ENCODE assay signal across 8 cellular contexts in genomic region chr7:25603427-25603740, GRCh38.
DNase-seq lines count a peak whose midpoint lies in the region; ATAC-seq, FAIRE-seq and TF ChIP-seq lines count a peak whose summit lies in the region.
"Not testable (repeated sequence)": the region's sequence is repeated elsewhere in the genome, so short reads cannot be mapped to it uniquely, and the experiment has no call there.

No MANE protein-coding gene starts in this region.

- H3K36me3 Mint-ChIP-seq in CD14-positive monocyte; activated CD4-positive, alpha-beta T cell treated with anti-CD3 and anti-CD28 coated beads, Interleukin-2, amount 10 ng/mL, durations not matched to agents 7 days and 5 days (ENCODE audit: low read depth); astrocyte (ENCODE audit: low read depth, unreplicated experiment): not testable (repeated sequence)

- FAIRE-seq in astrocyte (lab: Jason Lieb, UNC); HepG2 (lab: Jason Lieb, UNC): not testable (repeated sequence)

- intact Hi-C loops in CD14-positive monocyte (cut with micrococcal nuclease); esophagus muscularis mucosa (cut with DNase I); HepG2 (cut with micrococcal nuclease; ENCODE audit: unreplicated experiment): not testable (repeated sequence)

- H2AFZ ChIP-seq in KMS-11 (ENCODE audit: low read depth) (peak overlapping the region; percentile 76), parathyroid adenoma (peak overlapping the region; percentile 83)
- H2AFZ ChIP-seq in astrocyte (ENCODE audit: low read depth, low read length); HepG2 (ENCODE audit: low read length): not testable (repeated sequence)

- not testable (repeated sequence) for H3K4me1 Mint-ChIP-seq in CD14-positive monocyte; activated CD4-positive, alpha-beta T cell treated with anti-CD3 and anti-CD28 coated beads, Interleukin-2, amount 10 ng/mL, durations not matched to agents 7 days and 5 days; astrocyte (ENCODE audit: low read depth, unreplicated experiment)

- H3K4me2 ChIP-seq in KMS-11; astrocyte (ENCODE audit: low read length); parathyroid adenoma (ENCODE audit: low read length): not testable (repeated sequence)
- peak overlapping the region; percentile 32; the same call in 1 of the 2 replicates for H3K4me2 ChIP-seq in HepG2 (ENCODE audit: low read depth, low read length)

- peak overlapping the region; percentile 44; the same call in 1 of the 2 replicates for H3K9ac ChIP-seq in KMS-11
- H3K9ac ChIP-seq in astrocyte (ENCODE audit: low read length); HepG2 (ENCODE audit: insufficient read depth, low read depth, low read length); parathyroid adenoma: not testable (repeated sequence)

- TF ChIP-seq EP300 in esophagus muscularis mucosa (IDR thresholded peaks at IDR 0.05); HepG2 (IDR thresholded peaks at IDR 0.05; ENCODE audit: low read depth in 2 of 2, low read length in 2 of 2); HepG2 (CRISPR knock-in tag; IDR thresholded peaks at IDR 0.05; ENCODE audit: borderline replicate concordance): not testable (repeated sequence)

- H3K27ac ChIP-seq in KMS-11; astrocyte (ENCODE audit: low read depth, low read length); HepG2 (ENCODE audit: extremely low read length, insufficient read depth, low read length); thoracic aorta: not testable (repeated sequence)
- H3K27ac ChIP-seq in esophagus muscularis mucosa (replicated peaks in 1 of 4) (peak overlapping the region in 1 of 4 donors; percentile 10), parathyroid adenoma (peak overlapping the region; percentile 65)

- BruUV-seq in HepG2 (replicated peaks; lab: Mats Ljungman, UMichigan): not testable (repeated sequence)

- not testable (repeated sequence) for TF ChIP-seq POLR2A in esophagus muscularis mucosa (IDR thresholded peaks at IDR 0.05; ENCODE audit: low read depth); HepG2 (IDR thresholded peaks at IDR 0.05; ENCODE audit: insufficient read depth in 1 of 2, low read depth in 2 of 2, low read length in 2 of 2)

- POLR2A ChIA-PET in activated CD4-positive, alpha-beta T cell treated with anti-CD3 and anti-CD28 coated beads, Interleukin-2, amount 10 ng/mL, durations not matched to agents 7 days and 5 days (lab: Charles Lee); HepG2 (lab: Yijun Ruan, JAX): not testable (repeated sequence)

- H3K9me3 Mint-ChIP-seq in CD14-positive monocyte; activated CD4-positive, alpha-beta T cell treated with anti-CD3 and anti-CD28 coated beads, Interleukin-2, amount 10 ng/mL, durations not matched to agents 7 days and 5 days; astrocyte (ENCODE audit: unreplicated experiment): not testable (repeated sequence)

- no CpG with 5 or more reads among the region's 9 CpGs for WGBS in esophagus muscularis mucosa
- no CpG with 5 or more reads among the region's 9 CpGs for WGBS in HepG2 (ENCODE audit: low lambda C conversion rate)

- peaks cover 14 to 15% (median 14%) of the 10 kb centered on the region in 3 donors for H3K27me3 Mint-ChIP-seq in CD14-positive monocyte (ENCODE audit: low read depth in 3 of 3)
- not testable (repeated sequence) for H3K27me3 Mint-ChIP-seq in activated CD4-positive, alpha-beta T cell treated with anti-CD3 and anti-CD28 coated beads, Interleukin-2, amount 10 ng/mL, durations not matched to agents 7 days and 5 days; astrocyte (ENCODE audit: low read depth, unreplicated experiment)

- in situ Hi-C loops in HepG2 (cut with HindIII; ENCODE audit: extremely low pct_ligation_motif_present, low pct_unique_long_range_greater_than_20kb): not testable (repeated sequence)

- DNase-seq in CD14-positive monocyte (ENCODE audit: low spot score); activated CD4-positive, alpha-beta T cell treated with anti-CD3 and anti-CD28 coated beads, Interleukin-2, amount 10 ng/mL, durations not matched to agents 7 days and 5 days; astrocyte (ENCODE audit: low read depth); esophagus muscularis mucosa (ENCODE audit: extremely low spot score); HepG2 (ENCODE audit: low spot score); thoracic aorta (ENCODE audit: low spot score): not testable (repeated sequence)

- TF ChIP-seq RAD21 in HepG2 (CRISPR knock-in tag; IDR thresholded peaks at IDR 0.05): not testable (repeated sequence)

- not testable (repeated sequence) for H3K79me2 ChIP-seq in KMS-11 (ENCODE audit: insufficient read depth, low read depth); astrocyte (ENCODE audit: insufficient read depth, low read length); HepG2 (ENCODE audit: insufficient read depth, low read length); parathyroid adenoma

- H3K4me3 ChIP-seq in KMS-11 (IDR thresholded peaks at IDR 0.05; ENCODE audit: insufficient read depth, low read depth, low read length); astrocyte (ENCODE audit: insufficient read depth, low read depth, low read length); HepG2 (replicated peaks in 1 of 3; ENCODE audit: insufficient read depth in 1 of 3, low read depth in 2 of 3, low read length in 3 of 3); parathyroid adenoma (ENCODE audit: low read depth, low read length): not testable (repeated sequence)
- peak overlapping the region; percentile 41 to 57 (median 46) for H3K4me3 ChIP-seq in esophagus muscularis mucosa
- H3K4me3 ChIP-seq in thoracic aorta: peak overlapping the region; percentile 66

- TF ChIP-seq CTCF in CD14-positive monocyte (IDR thresholded peaks at IDR 0.05); KMS-11 (conservative IDR thresholded peaks at IDR 0.05; ENCODE audit: low read depth, low read length); astrocyte (IDR thresholded peaks at IDR 0.05; ENCODE audit: insufficient read depth, low read depth, low read length); esophagus muscularis mucosa (IDR thresholded peaks at IDR 0.05); HepG2 (CRISPR knock-in tag; IDR thresholded peaks at IDR 0.05); parathyroid adenoma (IDR thresholded peaks at IDR 0.05); thoracic aorta (IDR thresholded peaks at IDR 0.05): not testable (repeated sequence)

- H3K4me3 Mint-ChIP-seq in CD14-positive monocyte: peak overlapping the region; percentile 31 to 75
- H3K4me3 Mint-ChIP-seq in activated CD4-positive, alpha-beta T cell treated with anti-CD3 and anti-CD28 coated beads, Interleukin-2, amount 10 ng/mL, durations not matched to agents 7 days and 5 days: peak overlapping the region; percentile 65
- peak overlapping the region; percentile 82 for H3K4me3 Mint-ChIP-seq in astrocyte (ENCODE audit: unreplicated experiment)

- peaks cover 16% of the 10 kb centered on the region for H3K4me1 ChIP-seq in KMS-11 (ENCODE audit: low read depth, poor library complexity, severe bottlenecking)
- not testable (repeated sequence) for H3K4me1 ChIP-seq in astrocyte (ENCODE audit: insufficient read depth, low read length); esophagus muscularis mucosa; HepG2 (ENCODE audit: insufficient read depth, low read length); parathyroid adenoma; thoracic aorta (ENCODE audit: control insufficient read depth in 1 of 2, low read depth in 2 of 2)

- not testable (repeated sequence) for H3K27ac Mint-ChIP-seq in CD14-positive monocyte; activated CD4-positive, alpha-beta T cell treated with anti-CD3 and anti-CD28 coated beads, Interleukin-2, amount 10 ng/mL, durations not matched to agents 7 days and 5 days; astrocyte (ENCODE audit: unreplicated experiment)

- H4K20me1 ChIP-seq in KMS-11 (ENCODE audit: insufficient read depth); astrocyte (ENCODE audit: insufficient read depth, low read length); HepG2 (ENCODE audit: insufficient read depth, low read length): not testable (repeated sequence)

- H3K9me3 ChIP-seq in astrocyte (ENCODE audit: insufficient read depth, low read depth, low read length); esophagus muscularis mucosa; HepG2 (ENCODE audit: low read length); parathyroid adenoma (ENCODE audit: control insufficient read depth, low read length); thoracic aorta: not testable (repeated sequence)

- ATAC-seq in HepG2; thoracic aorta (ENCODE audit: insufficient number of reproducible peaks, low FRiP score, low read depth): not testable (repeated sequence)

- H3K27me3 ChIP-seq in KMS-11 (ENCODE audit: insufficient read depth, low read depth); astrocyte (ENCODE audit: insufficient read depth, low read length); esophagus muscularis mucosa; HepG2 (ENCODE audit: control insufficient read depth in 1 of 2, insufficient read depth in 2 of 2, low read length in 2 of 2); parathyroid adenoma (ENCODE audit: control insufficient read depth, insufficient read depth, low read length); thoracic aorta (replicated peaks; ENCODE audit: insufficient read depth): not testable (repeated sequence)

- H3K36me3 ChIP-seq in KMS-11 (ENCODE audit: insufficient read depth); astrocyte (ENCODE audit: insufficient read depth, low read length); esophagus muscularis mucosa; HepG2 (replicated peaks in 1 of 2; ENCODE audit: control insufficient read depth in 1 of 2, insufficient read depth in 2 of 2, low read length in 2 of 2); parathyroid adenoma (ENCODE audit: control insufficient read depth, insufficient read depth, low read length); thoracic aorta: not testable (repeated sequence)

- CTCF ChIA-PET in activated CD4-positive, alpha-beta T cell treated with anti-CD3 and anti-CD28 coated beads, Interleukin-2, amount 10 ng/mL, durations not matched to agents 7 days and 5 days (lab: Charles Lee); HepG2 (lab: Yijun Ruan, JAX; ENCODE audit: low intra/inter-chr PET ratio, low total read pairs): not testable (repeated sequence)
